ENCODE assay signal across 12 cellular contexts in genomic region chr6:29349348-29349747, GRCh38. TPM values are rescaled to one million over a fixed set of nuclear protein-coding genes. Genes with fewer than 3 reads are reported as not detected.
"Had no signal": no experiment of that assay in that cellular context is flagged by ENCODE, and none has a peak within 500 bp of the region (broad histone marks: within the 10 kb centered on the region; RNA-seq: fewer than 3 reads in every experiment).

No MANE protein-coding gene starts in this region.

RNA-seq across cellular contexts. Expression of gene OR5V1, which starts 19.3 kb away (rescaled TPM):
- total RNA-seq: OCI-LY7, PC-3, PC-9, Peyer's patch, Right ventricle myocardium inferior, Right ventricle myocardium superior, RPMI7951, SJCRH30, SJSA1, SK-MEL-5, T-cell had no signal
- polyA plus RNA-seq: SK-N-SH had no signal

RNA-seq across cellular contexts. Expression of gene OR12D3, which starts 25.7 kb away (rescaled TPM):
- total RNA-seq: OCI-LY7, PC-3, PC-9, Peyer's patch, Right ventricle myocardium inferior, Right ventricle myocardium superior, RPMI7951, SJCRH30, SJSA1, SK-MEL-5, T-cell had no signal
- polyA plus RNA-seq: SK-N-SH had no signal

RNA-seq across cellular contexts. Expression of gene OR12D2, which starts 46.1 kb away (rescaled TPM):
- total RNA-seq: OCI-LY7, PC-3, PC-9, Peyer's patch, Right ventricle myocardium inferior, Right ventricle myocardium superior, RPMI7951, SJCRH30, SJSA1, SK-MEL-5, T-cell had no signal
- polyA plus RNA-seq: SK-N-SH had no signal

RNA-seq across cellular contexts. Expression of gene OR14J1, which starts 47.8 kb away (rescaled TPM):
- total RNA-seq: OCI-LY7, PC-3, PC-9, Peyer's patch, Right ventricle myocardium inferior, Right ventricle myocardium superior, RPMI7951, SJCRH30, SJSA1, SK-MEL-5, T-cell had no signal
- polyA plus RNA-seq: SK-N-SH had no signal
